ENCODE assay signal across 9 cellular contexts in the genomic region with DNA sequence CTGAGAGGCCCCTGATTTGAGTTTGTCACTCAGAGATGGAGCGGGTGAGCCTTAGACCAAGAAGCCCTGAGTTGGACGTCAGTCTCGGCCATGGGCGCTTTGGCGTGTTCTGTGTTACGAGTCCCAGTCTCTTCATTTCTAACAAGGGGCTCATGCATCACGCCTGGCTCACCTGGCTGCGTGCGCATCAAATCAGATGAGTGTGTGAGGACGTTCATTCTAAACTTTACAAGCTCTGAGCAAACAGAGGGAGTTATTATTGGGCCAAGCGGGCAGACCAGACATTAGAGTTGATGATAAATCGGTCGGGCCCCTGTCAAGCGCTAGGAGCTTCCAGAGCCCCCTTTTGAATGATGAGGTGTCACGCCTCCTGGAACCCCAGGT.
A peak's percentile ranks its signal among the peaks of the same experiment; 100 is the strongest.
DNase-seq lines count a peak whose midpoint lies in the region; TF ChIP-seq lines count a peak whose summit lies in the region.
"Had no signal": no experiment of that assay in that cellular context is flagged by ENCODE, and none has a peak within 500 bp of the region (broad histone marks: within the 10 kb centered on the region; RNA-seq: fewer than 3 reads in every experiment).

No MANE protein-coding gene starts in this region.

- H3K79me2 ChIP-seq in parathyroid adenoma = no peaks in the 10 kb centered on the region

- intact Hi-C loops in lower leg skin (cut with DNase I; ENCODE audit: low total_unique reads) = no loop called here

- H3K36me3 ChIP-seq in parathyroid adenoma (ENCODE audit: control insufficient read depth, insufficient read depth, low read length) = no peaks in the 10 kb centered on the region

- 68 to 72% methylated on average over 15 of the region's 15 CpGs for WGBS in lower leg skin, 2 donors

- no peak for TF ChIP-seq POLR2A in lower leg skin (IDR thresholded peaks at IDR 0.05)

- H3K9me3 ChIP-seq in parathyroid adenoma (ENCODE audit: control insufficient read depth, low read length) = no peaks in the 10 kb centered on the region

- H3K4me3 ChIP-seq in parathyroid adenoma (ENCODE audit: low read depth, low read length) = no peak overlapping the region
- H3K4me3 ChIP-seq in lower leg skin (ENCODE audit: low read depth, poor library complexity, severe bottlenecking) = no peak overlapping the region

- H3K27ac ChIP-seq in cingulate gyrus (ENCODE audit: low read depth, low read length) (peak overlapping the region; percentile 100), parathyroid adenoma (peak overlapping the region; percentile 73)

- H3K9ac ChIP-seq in parathyroid adenoma = no peak overlapping the region

- H3K27me3 ChIP-seq in parathyroid adenoma (ENCODE audit: control insufficient read depth, insufficient read depth, low read length) = no peaks in the 10 kb centered on the region

- TF ChIP-seq CTCF in parathyroid adenoma (IDR thresholded peaks at IDR 0.05) (no peak), lower leg skin (IDR thresholded peaks at IDR 0.05) (no peak)

- H3K4me2 ChIP-seq in parathyroid adenoma (ENCODE audit: low read length) = no peak overlapping the region

- peak overlapping the region; percentile 76 for H2AFZ ChIP-seq in parathyroid adenoma

- H3K4me1 ChIP-seq in parathyroid adenoma = peaks cover 77% of the 10 kb centered on the region

- DNase-seq in DMS153 (lab: John Stamatoyannopoulos, UW) (peak; percentile 85), NCI-H2081 treated with DMSO at 0.1 percent for 48 hours (lab: John Stamatoyannopoulos, UW) (peak; percentile 47), retina (no peak), nucleus accumbens (lab: John Stamatoyannopoulos, UW) (no peak), lower leg skin (ENCODE audit: low spot score in 2 of 2) (no peak)
- DNase-seq in stimulated activated CD4-positive, alpha-beta T cell treated with anti-CD3 and anti-CD28 coated beads, Interleukin-1b, Interleukin-23, amount 100 ng/mL, for 48 hours = no peak
- DNase-seq: activated gamma-delta T cell treated with Interleukin-2 at 50 U/mL for 16 hours had no signal

Comparison
In these comparisons a context has a peak if more than half of its experiments do, and no peak if none do; other contexts are left out.
1. DNase-seq: peak in DMS153 (single experiment) and NCI-H2081 treated with DMSO at 0.1 percent for 48 hours (single experiment); none in retina (single experiment), nucleus accumbens (0 of 56), stimulated activated CD4-positive, alpha-beta T cell treated with anti-CD3 and anti-CD28 coated beads, Interleukin-1b, Interleukin-23, amount 100 ng/mL, for 48 hours (single experiment) and lower leg skin (0 of 2).